Comparison of ENCODE assay signal across 9 cellular contexts in genomic region chr2:74261204-74261864, GRCh38.
DNase-seq lines count a peak whose midpoint lies in the region; ATAC-seq and TF ChIP-seq lines count a peak whose summit lies in the region.
"Had no signal": no experiment of that assay in that cellular context is flagged by ENCODE, and none has a peak within 500 bp of the region (broad histone marks: within the 10 kb centered on the region; RNA-seq: fewer than 3 reads in every experiment).

No MANE protein-coding gene starts in this region.

- H3K79me2 ChIP-seq in neural progenitor cell (ENCODE audit: low read depth): no peaks in the 10 kb centered on the region

- no peaks in the 10 kb centered on the region for H3K27me3 ChIP-seq in endodermal cell (ENCODE audit: control insufficient read depth, insufficient read depth, low read length, poor library complexity, severe bottlenecking)
- H3K27me3 ChIP-seq in neural progenitor cell: no peaks in the 10 kb centered on the region

- H3K9me3 ChIP-seq in endodermal cell (ENCODE audit: control insufficient read depth, low read length) (no peaks in the 10 kb centered on the region), neural progenitor cell (ENCODE audit: low read depth) (no peaks in the 10 kb centered on the region)

- H3K4me3 Mint-ChIP-seq in endodermal cell: no peak overlapping the region
- H3K4me3 Mint-ChIP-seq in neural progenitor cell: no peak overlapping the region

- H3K4me3 ChIP-seq in endodermal cell (ENCODE audit: low read length) (no peak overlapping the region), neural progenitor cell (no peak overlapping the region)

- no peaks in the 10 kb centered on the region for H4K20me1 ChIP-seq in neural progenitor cell (ENCODE audit: low read depth)

- DNase-seq in ELR (ENCODE audit: low read depth) (peak; percentile 54), NCI-H510A (lab: John Stamatoyannopoulos, UW) (peak; percentile 53), endodermal cell (peak; percentile 97), neural progenitor cell (ENCODE audit: low spot score) (peak; percentile 74), NCI-H1417 treated with DMSO at 0.1 percent for 48 hours (lab: John Stamatoyannopoulos, UW) (no peak), kidney glomerular epithelial cell (lab: John Stamatoyannopoulos, UW) (no peak), GF-D8 (lab: John Stamatoyannopoulos, UW) (no peak)

- no peak overlapping the region for H3K4me2 ChIP-seq in neural progenitor cell
- H3K4me2 ChIP-seq: KMS-11 had no signal

- H3K36me3 ChIP-seq in endodermal cell (ENCODE audit: control insufficient read depth, insufficient read depth, low read length) (no peaks in the 10 kb centered on the region), neural progenitor cell (no peaks in the 10 kb centered on the region)

- H3K4me1 ChIP-seq in endodermal cell (ENCODE audit: control insufficient read depth, insufficient read depth, low read length) (no peaks in the 10 kb centered on the region), neural progenitor cell (peaks cover 8% of the 10 kb centered on the region)

- TF ChIP-seq CTCF in endodermal cell (conservative IDR thresholded peaks at IDR 0.05) (peak; percentile 73), neural progenitor cell (IDR thresholded peaks at IDR 0.05) (peak; percentile 65)

- H3K9me3 Mint-ChIP-seq in endodermal cell (no peaks in the 10 kb centered on the region), neural progenitor cell (no peaks in the 10 kb centered on the region)

- H2AFZ ChIP-seq in neural progenitor cell (replicated peaks): peak overlapping the region; percentile 29

- ATAC-seq in HG02678 (IDR thresholded peaks at IDR 0.05; ENCODE audit: unreplicated experiment): no peak

- peaks cover 2% of the 10 kb centered on the region for H3F3A ChIP-seq in neural progenitor cell (ENCODE audit: low read depth)

- H3K27ac Mint-ChIP-seq in endodermal cell (peak overlapping the region; percentile 18), neural progenitor cell (no peak overlapping the region)

- H3K9ac ChIP-seq in endodermal cell (ENCODE audit: extremely low read depth, low read length, poor library complexity, severe bottlenecking) (no peak overlapping the region), neural progenitor cell (no peak overlapping the region)
- H3K9ac ChIP-seq: KMS-11 had no signal

- WGBS in endodermal cell (ENCODE audit: insufficient coverage in 1 of 2, insufficient read length in 1 of 2), 2 experiments: 22 to 40% methylated on average over 1 to 6 of the region's 6 CpGs

- H3K4me1 Mint-ChIP-seq in endodermal cell (peaks cover 18% of the 10 kb centered on the region), neural progenitor cell (peaks cover 12% of the 10 kb centered on the region)

- peaks cover 3% of the 10 kb centered on the region for H3K27me3 Mint-ChIP-seq in endodermal cell (ENCODE audit: insufficient read depth)
- peaks cover 9% of the 10 kb centered on the region for H3K27me3 Mint-ChIP-seq in neural progenitor cell (ENCODE audit: insufficient read depth, low read depth)

- H3K27ac ChIP-seq in endodermal cell (ENCODE audit: low read depth, low read length) (no peak overlapping the region), neural progenitor cell (no peak overlapping the region)
- H3K27ac ChIP-seq: KMS-11 had no signal

- H3K36me3 Mint-ChIP-seq in endodermal cell (ENCODE audit: low read depth): no peaks in the 10 kb centered on the region
- no peaks in the 10 kb centered on the region for H3K36me3 Mint-ChIP-seq in neural progenitor cell

Comparison
In these comparisons a context has a peak if more than half of its experiments do, and no peak if none do; other contexts are left out.
1. DNase-seq: peak in ELR (single experiment), NCI-H510A (single experiment), endodermal cell (single experiment) and neural progenitor cell (single experiment); none in NCI-H1417 treated with DMSO at 0.1 percent for 48 hours (single experiment), kidney glomerular epithelial cell (single experiment) and GF-D8 (single experiment).